Comparison of ENCODE assay signal across 9 cellular contexts in the genomic region with DNA sequence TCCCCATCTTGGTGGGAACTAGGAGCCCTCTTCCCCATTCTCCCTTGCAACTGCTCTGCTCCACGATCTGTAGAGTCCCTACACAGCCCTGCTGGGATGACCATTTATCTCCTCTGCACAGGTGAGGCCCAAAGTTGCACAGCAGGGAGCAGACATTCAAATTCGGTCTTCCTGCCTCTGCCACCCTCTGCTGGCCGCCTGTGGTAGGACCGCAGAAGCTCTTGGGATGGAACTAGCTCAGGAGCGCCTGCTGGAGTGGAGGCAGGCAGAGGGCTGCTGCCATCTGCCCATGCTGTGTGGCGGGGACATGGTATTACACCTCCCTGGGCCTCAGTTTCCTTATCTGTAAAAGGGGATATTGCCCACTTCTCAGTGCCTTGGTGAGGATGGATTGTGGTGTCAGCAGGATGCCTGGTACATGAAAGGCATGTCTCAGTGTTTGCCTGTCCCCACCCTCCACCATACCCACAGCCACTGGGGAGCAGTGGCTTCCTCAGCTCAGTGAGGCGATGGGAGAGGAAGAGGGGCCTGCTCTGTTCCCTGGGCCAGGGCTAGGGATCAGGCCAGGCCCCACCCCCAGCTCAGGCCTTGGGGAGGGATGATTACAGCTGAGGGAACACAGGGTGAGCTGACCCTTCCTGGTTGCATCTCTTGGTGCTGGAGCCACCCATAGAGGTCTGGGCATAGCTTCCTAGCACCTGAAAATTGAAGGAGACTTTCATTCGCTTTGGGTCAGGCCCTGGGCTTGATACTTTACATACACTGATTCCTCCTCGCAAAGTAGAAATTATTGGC. TPM values are rescaled to one million over a fixed set of nuclear protein-coding genes. Genes with fewer than 3 reads are reported as not detected.
A peak's percentile ranks its signal among the peaks of the same experiment; 100 is the strongest.
DNase-seq lines count a peak whose midpoint lies in the region; ATAC-seq and TF ChIP-seq lines count a peak whose summit lies in the region.
"Had no signal": no experiment of that assay in that cellular context is flagged by ENCODE, and none has a peak within 500 bp of the region (broad histone marks: within the 10 kb centered on the region; RNA-seq: fewer than 3 reads in every experiment).

No MANE protein-coding gene starts in this region.

- no peaks in the 10 kb centered on the region for H3K27me3 ChIP-seq in OCI-LY3 (ENCODE audit: low read depth, low read length)

- H3K4me3 ChIP-seq in OCI-LY3 (ENCODE audit: low read length) (peak overlapping the region; percentile 21; the same call in 1 of the 2 replicates), epithelial cell of proximal tubule (ENCODE audit: low read depth, low read length) (no peak overlapping the region)

- H3K4me1 Mint-ChIP-seq in naive B cell: peaks cover 1 to 5% (median 5%) of the 10 kb centered on the region in 3 donors
- peaks cover 7% of the 10 kb centered on the region for H3K4me1 Mint-ChIP-seq in stimulated activated memory B cell treated with anti-CD40 and anti-IgM and Interleukin-4, amounts not matched to agents 10 μg/mL and 1 μg/mL and 100 μg/mL, for 72 hours

- peak overlapping the region; percentile 49 for H3K4me2 ChIP-seq in OCI-LY3 (ENCODE audit: low read length)

- ATAC-seq in GM19468 (IDR thresholded peaks at IDR 0.05; ENCODE audit: extremely low read depth, unreplicated experiment) (peak; percentile 31), naive B cell (ENCODE audit: low read depth in 2 of 2) (peak; percentile 86 to 88)
- peak; percentile 73 for ATAC-seq in stimulated activated memory B cell treated with anti-CD40 and anti-IgM and Interleukin-4, amounts not matched to agents 10 μg/mL and 1 μg/mL and 100 μg/mL, for 72 hours

- DNase-seq in COLO668 (lab: John Stamatoyannopoulos, UW; ENCODE audit: unreplicated experiment) (peak; percentile 79), HuH-7 (ENCODE audit: low spot score) (peak; percentile 94), activated T-cell treated with anti-CD3 and anti-CD28 coated beads for 24 hours (ENCODE audit: low read depth) (peak; percentile 68), epithelial cell of proximal tubule (ENCODE audit: low read depth) (no peak), naive B cell (peak; percentile 63)

- H3K9ac ChIP-seq in OCI-LY3 (ENCODE audit: low read length): no peak overlapping the region

- peak overlapping the region; percentile 37 for H2AFZ ChIP-seq in OCI-LY3 (ENCODE audit: low read depth, low read length)

- H3K9me3 Mint-ChIP-seq in naive B cell: no peaks in the 10 kb centered on the region
- H3K9me3 Mint-ChIP-seq in stimulated activated memory B cell treated with anti-CD40 and anti-IgM and Interleukin-4, amounts not matched to agents 10 μg/mL and 1 μg/mL and 100 μg/mL, for 72 hours: no peaks in the 10 kb centered on the region
- H3K9me3 Mint-ChIP-seq: T-helper 1 cell treated with Interleukin-12 subunit alpha and Interleukin-12 subunit beta and Interleukin-4 antibody, amounts not matched to agents 30 μg/mL and 1 μg/mL, for 36 hours had no signal

- no peak overlapping the region for H3K27ac ChIP-seq in OCI-LY3 (ENCODE audit: low read length)

- no peaks in the 10 kb centered on the region for H4K20me1 ChIP-seq in OCI-LY3 (ENCODE audit: insufficient read depth, low read length)

- H3K27me3 Mint-ChIP-seq in naive B cell: peaks cover 4 to 7% (median 6%) of the 10 kb centered on the region in 3 donors
- no peaks in the 10 kb centered on the region for H3K27me3 Mint-ChIP-seq in stimulated activated memory B cell treated with anti-CD40 and anti-IgM and Interleukin-4, amounts not matched to agents 10 μg/mL and 1 μg/mL and 100 μg/mL, for 72 hours

- no peaks in the 10 kb centered on the region for H3K79me2 ChIP-seq in OCI-LY3 (ENCODE audit: low read length)

- H3K4me3 Mint-ChIP-seq in naive B cell: peak overlapping the region in 1 of 8 donors; percentile 20
- no peak overlapping the region for H3K4me3 Mint-ChIP-seq in stimulated activated memory B cell treated with anti-CD40 and anti-IgM and Interleukin-4, amounts not matched to agents 10 μg/mL and 1 μg/mL and 100 μg/mL, for 72 hours
- H3K4me3 Mint-ChIP-seq: T-helper 1 cell treated with Interleukin-12 subunit alpha and Interleukin-12 subunit beta and Interleukin-4 antibody, amounts not matched to agents 30 μg/mL and 1 μg/mL, for 36 hours had no signal

- no peaks in the 10 kb centered on the region for H3K9me3 ChIP-seq in OCI-LY3 (ENCODE audit: insufficient read depth, low read length)

- H3K4me1 ChIP-seq in OCI-LY3 (ENCODE audit: low read length): peaks cover 7% of the 10 kb centered on the region

- H3K36me3 Mint-ChIP-seq in naive B cell: no peaks in the 10 kb centered on the region
- H3K36me3 Mint-ChIP-seq in stimulated activated memory B cell treated with anti-CD40 and anti-IgM and Interleukin-4, amounts not matched to agents 10 μg/mL and 1 μg/mL and 100 μg/mL, for 72 hours: no peaks in the 10 kb centered on the region

- no peaks in the 10 kb centered on the region for H3K36me3 ChIP-seq in OCI-LY3 (replicated peaks; ENCODE audit: low read depth, low read length)

- peak; percentile 97 for TF ChIP-seq CTCF in OCI-LY3 (IDR thresholded peaks at IDR 0.05; ENCODE audit: low read depth, low read length)
- peak; percentile 95 for TF ChIP-seq CTCF in epithelial cell of proximal tubule (conservative IDR thresholded peaks at IDR 0.05; ENCODE audit: low read depth, low read length)

- no peak overlapping the region for H3K27ac Mint-ChIP-seq in naive B cell
- no peak overlapping the region for H3K27ac Mint-ChIP-seq in stimulated activated memory B cell treated with anti-CD40 and anti-IgM and Interleukin-4, amounts not matched to agents 10 μg/mL and 1 μg/mL and 100 μg/mL, for 72 hours
- H3K27ac Mint-ChIP-seq: T-helper 1 cell treated with Interleukin-12 subunit alpha and Interleukin-12 subunit beta and Interleukin-4 antibody, amounts not matched to agents 30 μg/mL and 1 μg/mL, for 36 hours had no signal

RNA-seq across cellular contexts. Expression of a gene that starts 11.3 kb away (rescaled TPM):
- total RNA-seq in epithelial cell of proximal tubule: not detected in 2 replicates
- not detected for polyA plus RNA-seq in naive B cell (ENCODE audit: low read depth in 6 of 6)

RNA-seq across cellular contexts. Expression of a gene that starts 24.6 kb away (rescaled TPM):
- total RNA-seq in epithelial cell of proximal tubule: 4.7 and 7.3 TPM in 2 replicates
- polyA plus RNA-seq in naive B cell (ENCODE audit: low read depth in 6 of 6): under 1 TPM in 2 of 6 donors, not detected in 4; 0.33 to 0.87 TPM

RNA-seq across cellular contexts. Expression of a gene that starts 36.7 kb away (rescaled TPM):
- 0.23 and 0.29 TPM in 2 replicates for total RNA-seq in epithelial cell of proximal tubule
- polyA plus RNA-seq in naive B cell (ENCODE audit: low read depth in 6 of 6): not detected

RNA-seq across cellular contexts. Expression of a gene that starts 57.1 kb away (rescaled TPM):
- not detected in 2 replicates for total RNA-seq in epithelial cell of proximal tubule
- polyA plus RNA-seq in naive B cell (ENCODE audit: low read depth in 6 of 6): not detected

Comparison
In these comparisons a context has a peak if more than half of its experiments do, and no peak if none do; other contexts are left out.
1. ATAC-seq: peak in every context shown above with its lines; median percentile 87 in naive B cell; 73 in stimulated activated memory B cell treated with anti-CD40 and anti-IgM and Interleukin-4, amounts not matched to agents 10 μg/mL and 1 μg/mL and 100 μg/mL, for 72 hours; 31 in GM19468.